Comparison of ENCODE assay signal across 20 cellular contexts in the genomic region with DNA sequence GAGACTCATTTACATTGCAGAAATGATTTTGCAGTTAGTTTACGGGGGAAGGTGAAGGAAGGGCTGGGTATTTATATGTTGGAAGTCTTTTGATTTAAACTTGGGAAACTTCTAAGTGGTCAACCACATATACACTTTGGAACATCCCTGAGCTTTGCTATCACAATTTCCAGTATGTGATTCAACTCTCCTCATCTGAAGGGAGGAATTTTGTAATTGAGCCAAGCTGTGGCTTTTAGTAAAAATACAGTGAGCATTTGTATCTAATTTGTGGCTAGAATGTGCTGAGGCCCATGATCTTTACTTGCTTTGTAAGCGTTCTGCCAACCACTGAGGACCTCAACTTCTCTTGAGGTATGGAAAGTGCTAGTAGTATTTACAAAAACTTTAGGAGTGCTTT.
DNase-seq lines count a peak whose midpoint lies in the region; ATAC-seq and TF ChIP-seq lines count a peak whose summit lies in the region.
"Had no signal": no experiment of that assay in that cellular context is flagged by ENCODE, and none has a peak within 500 bp of the region (broad histone marks: within the 10 kb centered on the region; RNA-seq: fewer than 3 reads in every experiment).

No MANE protein-coding gene starts in this region.

- no peak for TF ChIP-seq CTCF in AG09319 (IDR thresholded peaks at IDR 0.05; ENCODE audit: low read depth, low read length)
- TF ChIP-seq CTCF in fibroblast of villous mesenchyme (IDR thresholded peaks at IDR 0.05; ENCODE audit: insufficient read depth, low read depth, low read length) = no peak
- TF ChIP-seq CTCF in dorsolateral prefrontal cortex (IDR thresholded peaks at IDR 0.05 in 54 of 56, conservative IDR thresholded peaks at IDR 0.05 in 2 of 56; ENCODE audit: low read depth in 1 of 56, partially characterized antibody in 56 of 56) = no peak
- TF ChIP-seq CTCF in testis (IDR thresholded peaks at IDR 0.05) = no peak

- intact Hi-C loops in dorsolateral prefrontal cortex (cut with DNase I) (no loop called here), testis (cut with DNase I; ENCODE audit: low total_unique reads) (no loop called here)

- no peaks in the 10 kb centered on the region for H3K9me3 ChIP-seq in testis
- H3K9me3 ChIP-seq: HAP-1, Peyer's patch had no signal

- H3K36me3 ChIP-seq in testis (ENCODE audit: low read depth, missing control alignments) = no peaks in the 10 kb centered on the region
- H3K36me3 ChIP-seq: HAP-1, Peyer's patch had no signal

- ATAC-seq in GM18498 (IDR thresholded peaks at IDR 0.05; ENCODE audit: unreplicated experiment) = no peak
- ATAC-seq: CD8-positive, alpha-beta T cell; Right ventricle myocardium inferior had no signal

- DNase-seq in AG09319 (ENCODE audit: extremely low read depth, low read depth) = peak; percentile 18
- peak; percentile 11 for DNase-seq in NCI-H226
- DNase-seq in astrocyte of the hippocampus (ENCODE audit: low read depth, low spot score) = peak; percentile 85
- peak; percentile 32 for DNase-seq in fibroblast of villous mesenchyme (ENCODE audit: low read depth)
- DNase-seq in stimulated activated naive CD4-positive, alpha-beta T cell treated with Interleukin-2 at 50 U/mL for 16 hours (lab: John Stamatoyannopoulos, UW) = no peak
- DNase-seq in dorsolateral prefrontal cortex = no peak
- no peak for DNase-seq in testis
- DNase-seq: CD8-positive, alpha-beta T cell; DMS79; KBM-7; NCI-H1048; NCI-H1436 treated with DMSO at 0.1 percent for 48 hours; NCI-H2029 treated with DMSO at 0.1 percent for 48 hours; NCI-H2171 treated with DMSO at 0.1 percent for 48 hours; NCI-H748 treated with DMSO at 0.1 percent for 48 hours; Peyer's patch had no signal

- no peaks in the 10 kb centered on the region for H3K4me1 ChIP-seq in testis
- H3K4me1 ChIP-seq: HAP-1, Peyer's patch had no signal

- H3K4me3 ChIP-seq in fibroblast of villous mesenchyme (ENCODE audit: low read depth, low read length) (no peak overlapping the region), dorsolateral prefrontal cortex (no peak overlapping the region), testis (no peak overlapping the region)
- H3K4me3 ChIP-seq: HAP-1, Peyer's patch had no signal

- no peak overlapping the region for H3K27ac ChIP-seq in dorsolateral prefrontal cortex
- no peak overlapping the region for H3K27ac ChIP-seq in testis
- H3K27ac ChIP-seq: 22Rv1, Peyer's patch had no signal

- WGBS in testis, 2 donors = 82 to 84% methylated on average over 2 of the region's 2 CpGs

- H3K27me3 ChIP-seq in dorsolateral prefrontal cortex (no peaks in the 10 kb centered on the region), testis (no peaks in the 10 kb centered on the region)
- H3K27me3 ChIP-seq: Peyer's patch had no signal

- TF ChIP-seq POLR2A in testis (IDR thresholded peaks at IDR 0.05) = no peak

Comparison
In these comparisons a context has a peak if more than half of its experiments do, and no peak if none do; other contexts are left out.
1. DNase-seq: peak in AG09319 (single experiment), NCI-H226 (single experiment), astrocyte of the hippocampus (single experiment) and fibroblast of villous mesenchyme (single experiment); none in stimulated activated naive CD4-positive, alpha-beta T cell treated with Interleukin-2 at 50 U/mL for 16 hours (single experiment), dorsolateral prefrontal cortex (0 of 10) and testis (single experiment).